Comparison of ENCODE assay signal across 9 cellular contexts in genomic region chr10:1736972-1737221, GRCh38. TPM values are rescaled to one million over a fixed set of nuclear protein-coding genes. Genes with fewer than 3 reads are reported as not detected.
A peak's percentile ranks its signal among the peaks of the same experiment; 100 is the strongest.
DNase-seq lines count a peak whose midpoint lies in the region; ATAC-seq and TF ChIP-seq lines count a peak whose summit lies in the region.
"Had no signal": no experiment of that assay in that cellular context is flagged by ENCODE, and none has a peak within 500 bp of the region (broad histone marks: within the 10 kb centered on the region; RNA-seq: fewer than 3 reads in every experiment).

No MANE protein-coding gene starts in this region.

- no peak overlapping the region for H3K27ac Mint-ChIP-seq in stimulated activated naive B cell treated with anti-CD40 and anti-IgM and Interleukin-4, amounts not matched to agents 10 μg/mL and 1 μg/mL and 100 μg/mL, for 72 hours

- CTCF ChIA-PET in Panc1 (lab: Charles Lee) = no interaction called here

- H3K9me3 ChIP-seq in Panc1 (ENCODE audit: control insufficient read depth, insufficient read depth, low read depth, low read length) = no peaks in the 10 kb centered on the region
- no peaks in the 10 kb centered on the region for H3K9me3 ChIP-seq in iPS-15b (ENCODE audit: control insufficient read depth, insufficient read depth, low read length)

- H3K4me1 ChIP-seq in Panc1 (ENCODE audit: control insufficient read depth, insufficient read depth, low read length) (no peaks in the 10 kb centered on the region), iPS-15b (ENCODE audit: control insufficient read depth, insufficient read depth, low read length) (peaks cover 4% of the 10 kb centered on the region)

- no peak overlapping the region for H3K27ac ChIP-seq in Panc1 (ENCODE audit: low read length)

- ATAC-seq in GM19397 (IDR thresholded peaks at IDR 0.05; ENCODE audit: unreplicated experiment) (peak; percentile 7), Panc1 (no peak; the same call in 1 of the 2 replicates)
- ATAC-seq in stimulated activated naive B cell treated with anti-CD40 and anti-IgM and Interleukin-4, amounts not matched to agents 10 μg/mL and 1 μg/mL and 100 μg/mL, for 72 hours (replicated peaks) = peak in 1 of 2 donors; percentile 3

- no peak for TF ChIP-seq CTCF in Panc1 (IDR thresholded peaks at IDR 0.05)

- no peaks in the 10 kb centered on the region for H3K36me3 Mint-ChIP-seq in stimulated activated naive B cell treated with anti-CD40 and anti-IgM and Interleukin-4, amounts not matched to agents 10 μg/mL and 1 μg/mL and 100 μg/mL, for 72 hours

- H3K4me3 Mint-ChIP-seq in stimulated activated naive B cell treated with anti-CD40 and anti-IgM and Interleukin-4, amounts not matched to agents 10 μg/mL and 1 μg/mL and 100 μg/mL, for 72 hours = peak overlapping the region; percentile 87 to 90

- intact Hi-C loops in Panc1 (cut with micrococcal nuclease; ENCODE audit: unreplicated experiment) = no loop called here

- peak overlapping the region; percentile 32 to 37 for H3K4me3 ChIP-seq in Panc1 (ENCODE audit: low read depth in 2 of 2, low read length in 2 of 2)
- peak overlapping the region; percentile 54 for H3K4me3 ChIP-seq in iPS-15b (ENCODE audit: low read depth, low read length)

- in situ Hi-C loops in Panc1 (cut with HindIII; ENCODE audit: low pct_unique_long_range_greater_than_20kb, low sequenced_read_pairs) = no loop called here

- no peak for DNase-seq in Panc1 (ENCODE audit: low read depth, low spot score)
- DNase-seq in stimulated activated naive B cell treated with anti-CD40 and anti-IgM and Interleukin-4, amounts not matched to agents 10 μg/mL and 1 μg/mL and 100 μg/mL, for 72 hours = no peak
- DNase-seq in NCI-H510A (lab: John Stamatoyannopoulos, UW) = no peak
- no peak for DNase-seq in NCI-H2196 (lab: John Stamatoyannopoulos, UW; ENCODE audit: unreplicated experiment)
- DNase-seq in NCI-H2107 (lab: John Stamatoyannopoulos, UW) = no peak
- DNase-seq: Karpas-422 had no signal

- no TSS peak for BruUV-seq in Panc1 (replicated peaks; lab: Mats Ljungman, UMichigan)

- H3K27me3 Mint-ChIP-seq in stimulated activated naive B cell treated with anti-CD40 and anti-IgM and Interleukin-4, amounts not matched to agents 10 μg/mL and 1 μg/mL and 100 μg/mL, for 72 hours = peaks cover 44 to 73% of the 10 kb centered on the region in 2 donors

- H3K4me1 Mint-ChIP-seq in stimulated activated naive B cell treated with anti-CD40 and anti-IgM and Interleukin-4, amounts not matched to agents 10 μg/mL and 1 μg/mL and 100 μg/mL, for 72 hours = peaks cover 22 to 39% of the 10 kb centered on the region in 2 donors

- peaks cover 7% of the 10 kb centered on the region for H3K27me3 ChIP-seq in Panc1 (ENCODE audit: control insufficient read depth, insufficient read depth, low read length)
- H3K27me3 ChIP-seq in iPS-15b (ENCODE audit: control insufficient read depth, insufficient read depth, low read length) = peaks cover 61% of the 10 kb centered on the region

- H3K9me3 Mint-ChIP-seq in stimulated activated naive B cell treated with anti-CD40 and anti-IgM and Interleukin-4, amounts not matched to agents 10 μg/mL and 1 μg/mL and 100 μg/mL, for 72 hours = no peaks in the 10 kb centered on the region

- POLR2A ChIA-PET in Panc1 (lab: Charles Lee) = no interaction called here

- no peaks in the 10 kb centered on the region for H3K36me3 ChIP-seq in Panc1 (ENCODE audit: control insufficient read depth, insufficient read depth, low read length)
- no peaks in the 10 kb centered on the region for H3K36me3 ChIP-seq in iPS-15b (ENCODE audit: control insufficient read depth, insufficient read depth, low read length)

- no peak overlapping the region for H3K9ac ChIP-seq in iPS-15b (ENCODE audit: low read depth, low read length)

RNA-seq across cellular contexts. Expression of gene ADARB2, which starts 0.4 kb away (rescaled TPM):
- 0.31 TPM for total RNA-seq in Panc1 (2021; ENCODE audit: unreplicated experiment)
- polyA plus RNA-seq in Panc1 (2012; ENCODE audit: insufficient read length) = 0.40 TPM
- total RNA-seq: T-helper 2 cell treated with Interferon-gamma antibody and Interleukin-4, amounts not matched to agents 100 ng/mL and 5 ng/mL, for 36 hours had no signal
